Comparison of ENCODE assay signal across 29 cellular contexts in the genomic region with DNA sequence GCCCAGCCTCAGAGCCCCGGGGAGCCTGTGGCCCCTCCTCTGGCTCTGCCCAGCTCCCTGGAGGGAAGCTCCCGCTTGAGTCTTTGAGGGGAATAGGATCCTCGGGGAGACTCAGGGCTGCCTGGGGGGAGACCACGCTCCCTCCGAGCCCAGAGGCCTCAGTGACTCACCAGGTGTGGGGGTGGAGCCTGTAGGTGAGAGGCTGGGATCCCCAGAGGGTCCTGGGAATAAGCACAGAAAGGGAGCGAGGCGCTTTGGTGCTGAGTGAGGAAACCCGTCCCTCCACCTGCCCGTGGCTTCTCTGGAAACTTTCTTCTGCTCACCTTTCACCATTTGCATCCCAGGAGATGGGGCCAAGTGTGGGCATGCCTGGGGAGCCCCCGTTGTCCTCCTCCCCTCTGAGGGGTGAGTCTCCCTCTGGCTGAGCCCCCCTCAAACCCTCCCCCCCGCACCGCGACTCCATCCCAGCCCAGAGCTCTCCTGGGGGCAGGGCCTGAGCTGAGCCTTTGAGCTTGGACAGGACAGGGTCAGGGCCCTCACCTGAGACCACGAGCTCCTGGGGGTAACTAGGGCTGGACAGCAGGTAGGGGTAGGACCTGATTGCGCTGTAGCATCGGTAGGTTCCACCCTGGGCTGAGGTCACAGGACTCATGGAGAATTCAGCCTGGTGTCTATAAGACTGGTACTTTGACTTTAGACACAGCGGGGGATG. TPM values are rescaled to one million over a fixed set of nuclear protein-coding genes. Genes with fewer than 3 reads are reported as not detected.
DNase-seq lines count a peak whose midpoint lies in the region; TF ChIP-seq lines count a peak whose summit lies in the region.
"Had no signal": no experiment of that assay in that cellular context is flagged by ENCODE, and none has a peak within 500 bp of the region (broad histone marks: within the 10 kb centered on the region; RNA-seq: fewer than 3 reads in every experiment).

No MANE protein-coding gene starts in this region.

- no peaks in the 10 kb centered on the region; the same call in 1 of the 2 replicates for H3K27me3 ChIP-seq in H7 (ENCODE audit: control insufficient read depth, insufficient read depth, low read length)

- H3K4me3 ChIP-seq in H7 (ENCODE audit: insufficient read depth, low read depth, low read length) (no peak overlapping the region), coronary artery (no peak overlapping the region)
- H3K4me3 ChIP-seq: MG63, SK-N-MC, upper lobe of right lung had no signal

- peak overlapping the region in 1 of 2 donors; percentile 6 for H3K27ac ChIP-seq in coronary artery
- H3K27ac ChIP-seq: parathyroid adenoma, SK-N-MC, upper lobe of right lung had no signal

- DNase-seq in H7 (peak; percentile 71), coronary artery (ENCODE audit: low spot score) (peak; percentile 68), mesenteric fat pad (ENCODE audit: low spot score) (peak; percentile 73), RKO (ENCODE audit: low spot score) (no peak), DMS79 (lab: John Stamatoyannopoulos, UW) (no peak), GDM1 (lab: John Stamatoyannopoulos, UW) (no peak)
- DNase-seq: activated CD4-positive, alpha-beta memory T cell treated with anti-CD3 and anti-CD28 coated beads, Interleukin-2, amount 10 ng/mL, durations not matched to agents 7 days and 5 days; activated CD4-positive, alpha-beta T cell treated with anti-CD3 and anti-CD28 coated beads for 1 hour; amygdala; COR-L47; effector memory CD4-positive, alpha-beta T cell; erythroblast; GF-D8; KBM-7; MG63; NCI-H1105 treated with DMSO at 0.1 percent for 48 hours; NCI-H2081 treated with DMSO at 0.1 percent for 48 hours; NCI-H446; NCI-H774; RPMI8226; stimulated activated CD4-positive, alpha-beta T cell treated with anti-CD3 and anti-CD28 coated beads, Interleukin-12 subunit alpha, Interleukin-12 subunit beta, amount 100 ng/mL, for 4 hours; stimulated activated CD4-positive, alpha-beta T cell treated with anti-CD3 and anti-CD28 coated beads, Interleukin-4, amount 100 ng/mL, for 1 hour; upper lobe of right lung had no signal

- no peaks in the 10 kb centered on the region for H3K36me3 ChIP-seq in H7 (replicated peaks; ENCODE audit: control insufficient read depth, insufficient read depth, low read length)
- H3K36me3 ChIP-seq: MG63, upper lobe of right lung had no signal

- TF ChIP-seq CTCF in coronary artery (IDR thresholded peaks at IDR 0.05): no peak

RNA-seq across cellular contexts. Expression of a gene that starts 2.7 kb away (rescaled TPM):
- total RNA-seq in H7 (2014; rRNA removed; shearing (Covaris generic)): not detected in 2 replicates
- total RNA-seq in mesenteric fat pad: 69.4 TPM
- total RNA-seq: activated CD4-positive, alpha-beta memory T cell treated with anti-CD3 and anti-CD28 coated beads, Interleukin-2, amount 10 ng/mL, durations not matched to agents 7 days and 5 days; activated T-helper 17 cell treated with anti-CD3 and anti-CD28 coated beads, Interleukin-2, amount 50 U/mL, for 72 hours; fibroblast of villous mesenchyme; HT1080; lung microvascular endothelial cell had no signal

RNA-seq across cellular contexts. Expression of a gene that starts 11.8 kb away (rescaled TPM):
- not detected in 2 replicates for total RNA-seq in H7 (2014; rRNA removed; shearing (Covaris generic))
- total RNA-seq in mesenteric fat pad: 26.5 TPM
- total RNA-seq: fibroblast of villous mesenchyme, HT1080, lung microvascular endothelial cell had no signal

RNA-seq across cellular contexts. Expression of a gene that starts 26.6 kb away (rescaled TPM):
- total RNA-seq in H7 (2014; rRNA removed; shearing (Covaris generic)): not detected in 2 replicates
- total RNA-seq in mesenteric fat pad: 14.4 TPM
- total RNA-seq: activated CD4-positive, alpha-beta memory T cell treated with anti-CD3 and anti-CD28 coated beads, Interleukin-2, amount 10 ng/mL, durations not matched to agents 7 days and 5 days; activated T-helper 17 cell treated with anti-CD3 and anti-CD28 coated beads, Interleukin-2, amount 50 U/mL, for 72 hours; fibroblast of villous mesenchyme; HT1080; lung microvascular endothelial cell had no signal

RNA-seq across cellular contexts. Expression of a gene that starts 31.5 kb away (rescaled TPM):
- not detected in 2 replicates for total RNA-seq in H7 (2014; rRNA removed; shearing (Covaris generic))
- 50.5 TPM for total RNA-seq in mesenteric fat pad
- total RNA-seq: fibroblast of villous mesenchyme, HT1080, lung microvascular endothelial cell had no signal

RNA-seq across cellular contexts. Expression of a gene that starts 53.7 kb away (rescaled TPM):
- 3,283 and 3,663 TPM in 2 replicates for total RNA-seq in H7 (2014; rRNA removed; shearing (Covaris generic))
- total RNA-seq in mesenteric fat pad: 923 TPM

Comparison
In these comparisons a context has a peak if more than half of its experiments do, and no peak if none do; other contexts are left out.
1. DNase-seq: peak in H7 (single experiment), coronary artery (single experiment) and mesenteric fat pad (single experiment); none in RKO (single experiment), DMS79 (single experiment) and GDM1 (single experiment).
2. RNA of a gene that starts 2.7 kb away (total RNA-seq): 69.4 TPM in mesenteric fat pad (single experiment); not detected in H7; every median in the first group is over 10 times any median in the second.
3. RNA of a gene that starts 11.8 kb away (total RNA-seq): 26.5 TPM in mesenteric fat pad (single experiment); not detected in H7; every median in the first group is over 10 times any median in the second.
4. RNA of a gene that starts 26.6 kb away (total RNA-seq): 14.4 TPM in mesenteric fat pad (single experiment); not detected in H7; every median in the first group is over 10 times any median in the second.